ENCODE assay signal across 8 cellular contexts in the genomic region with DNA sequence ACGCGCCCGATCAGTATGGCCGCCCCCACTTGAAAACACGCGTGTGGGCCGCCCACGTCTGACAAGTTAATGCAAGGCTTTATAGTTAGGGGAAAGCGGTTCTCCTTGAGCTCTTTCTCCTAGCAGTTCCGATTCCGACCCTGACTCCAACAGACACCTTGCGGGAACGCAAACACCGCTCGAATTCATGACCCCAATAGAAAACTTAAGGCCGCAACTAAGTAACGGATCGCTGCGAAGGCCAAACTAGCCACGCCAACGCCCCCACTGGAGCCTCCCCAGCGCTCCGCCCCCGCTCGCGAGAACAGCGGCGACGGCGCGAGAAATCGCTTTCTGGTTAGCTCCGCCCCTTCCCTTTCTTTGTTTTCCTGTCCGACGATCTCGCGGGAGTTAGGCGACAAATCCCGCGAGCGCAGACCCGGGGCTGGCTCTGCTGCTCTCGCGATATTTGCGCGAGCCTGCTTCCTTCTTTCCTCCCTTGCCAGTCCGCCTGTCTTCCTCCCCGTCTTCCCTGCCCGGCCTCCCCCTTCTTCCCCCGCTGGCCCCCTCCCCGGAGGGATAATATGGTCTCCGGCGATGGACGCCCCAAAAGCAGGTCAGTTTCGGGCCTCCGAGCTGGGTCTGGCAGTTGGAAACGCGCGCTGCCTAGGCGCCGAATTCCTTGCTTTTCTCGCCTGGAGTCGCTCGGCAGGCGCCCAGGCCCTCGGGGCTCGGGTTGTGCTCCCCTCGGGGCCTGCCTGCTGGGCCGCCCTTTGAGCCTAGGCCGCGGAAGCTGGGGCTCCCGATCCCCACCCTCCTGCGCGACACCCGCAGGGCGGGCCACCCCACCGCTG. TPM values are rescaled to one million over a fixed set of nuclear protein-coding genes. Genes with fewer than 3 reads are reported as not detected.
DNase-seq lines count a peak whose midpoint lies in the region; TF ChIP-seq lines count a peak whose summit lies in the region.

A gene with protein sequence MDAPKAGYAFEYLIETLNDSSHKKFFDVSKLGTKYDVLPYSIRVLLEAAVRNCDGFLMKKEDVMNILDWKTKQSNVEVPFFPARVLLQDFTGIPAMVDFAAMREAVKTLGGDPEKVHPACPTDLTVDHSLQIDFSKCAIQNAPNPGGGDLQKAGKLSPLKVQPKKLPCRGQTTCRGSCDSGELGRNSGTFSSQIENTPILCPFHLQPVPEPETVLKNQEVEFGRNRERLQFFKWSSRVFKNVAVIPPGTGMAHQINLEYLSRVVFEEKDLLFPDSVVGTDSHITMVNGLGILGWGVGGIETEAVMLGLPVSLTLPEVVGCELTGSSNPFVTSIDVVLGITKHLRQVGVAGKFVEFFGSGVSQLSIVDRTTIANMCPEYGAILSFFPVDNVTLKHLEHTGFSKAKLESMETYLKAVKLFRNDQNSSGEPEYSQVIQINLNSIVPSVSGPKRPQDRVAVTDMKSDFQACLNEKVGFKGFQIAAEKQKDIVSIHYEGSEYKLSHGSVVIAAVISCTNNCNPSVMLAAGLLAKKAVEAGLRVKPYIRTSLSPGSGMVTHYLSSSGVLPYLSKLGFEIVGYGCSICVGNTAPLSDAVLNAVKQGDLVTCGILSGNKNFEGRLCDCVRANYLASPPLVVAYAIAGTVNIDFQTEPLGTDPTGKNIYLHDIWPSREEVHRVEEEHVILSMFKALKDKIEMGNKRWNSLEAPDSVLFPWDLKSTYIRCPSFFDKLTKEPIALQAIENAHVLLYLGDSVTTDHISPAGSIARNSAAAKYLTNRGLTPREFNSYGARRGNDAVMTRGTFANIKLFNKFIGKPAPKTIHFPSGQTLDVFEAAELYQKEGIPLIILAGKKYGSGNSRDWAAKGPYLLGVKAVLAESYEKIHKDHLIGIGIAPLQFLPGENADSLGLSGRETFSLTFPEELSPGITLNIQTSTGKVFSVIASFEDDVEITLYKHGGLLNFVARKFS (plus strand): TSS at position 455 of the 833 bp plus-strand sequence. CDS start 122 bp downstream, at position 577.

- H4K20me1 ChIP-seq in GM23248 (ENCODE audit: insufficient read depth) = no peaks in the 10 kb centered on the region

- no peaks in the 10 kb centered on the region for H3K27me3 ChIP-seq in GM23248 (replicated peaks; ENCODE audit: insufficient read depth)
- H3K27me3 ChIP-seq in esophagus squamous epithelium = peaks cover 0 to 8% (median 0%) of the 10 kb centered on the region in 4 donors

- H3K9me3 Mint-ChIP-seq in activated T-helper 1 cell treated with anti-CD3 and anti-CD28 coated beads, Interleukin-12 subunit alpha, Interleukin-12 subunit beta, Interleukin-2, Interleukin-4 antibody, amounts not matched to agents 30 ng/mL and 10 ng/mL and 1 ng/mL, durations not matched to agents 14 hours and 24 hours and 36 hours = no peaks in the 10 kb centered on the region

- 1% methylated on average over 50 to 70 of the region's 77 CpGs for WGBS in GM23248 (ENCODE audit: low coverage in 1 of 2, low lambda C conversion rate in 2 of 2, missing lambda C conversion rate in 2 of 2), 2 experiments
- WGBS in esophagus squamous epithelium, 2 donors = 0 to 1% methylated on average over 42 to 48 of the region's 77 CpGs

- peak in 2 of 4 donors; percentile 7 to 54 for TF ChIP-seq POLR2A in esophagus squamous epithelium (IDR thresholded peaks at IDR 0.05)

- H3K27ac Mint-ChIP-seq in activated T-helper 1 cell treated with anti-CD3 and anti-CD28 coated beads, Interleukin-12 subunit alpha, Interleukin-12 subunit beta, Interleukin-2, Interleukin-4 antibody, amounts not matched to agents 30 ng/mL and 10 ng/mL and 1 ng/mL, durations not matched to agents 14 hours and 24 hours and 36 hours = peak within 1 kb of the TSS; percentile 96

- in situ Hi-C loops in GM23248 (cut with MboI) = no loop called here

- DNase-seq in DMS79 treated with DMSO at 0.1 percent for 48 hours (lab: John Stamatoyannopoulos, UW) (peak; percentile 91), GM23248 (peak; percentile 100), Kasumi-1 (lab: John Stamatoyannopoulos, UW) (peak; percentile 98 to 99), RPMI7951 (ENCODE audit: low read depth) (peak; percentile 97), esophagus squamous epithelium (lab: John Stamatoyannopoulos, UW) (peak; percentile 87), myocyte (ENCODE audit: low read depth) (peak; percentile 98)
- peak; percentile 98 for DNase-seq in activated T-helper 1 cell treated with anti-CD3 and anti-CD28 coated beads, Interleukin-12 subunit alpha, Interleukin-12 subunit beta, Interleukin-2, Interleukin-4 antibody, amounts not matched to agents 30 ng/mL and 10 ng/mL and 1 ng/mL, durations not matched to agents 14 hours and 24 hours and 36 hours (ENCODE audit: low spot score)
- peak; percentile 93 to 97 for DNase-seq in stimulated activated CD8-positive, alpha-beta memory T cell treated with anti-CD3 and anti-CD28 coated beads, Interleukin-7, amount 100 ng/mL, for 48 hours (ENCODE audit: extremely low read depth in 1 of 2, low read depth in 1 of 2)

- peak within 1 kb of the TSS; percentile 94 for H3K4me2 ChIP-seq in GM23248 (ENCODE audit: unreplicated experiment)

- peak within 1 kb of the TSS; percentile 90 for H3K4me3 Mint-ChIP-seq in activated T-helper 1 cell treated with anti-CD3 and anti-CD28 coated beads, Interleukin-12 subunit alpha, Interleukin-12 subunit beta, Interleukin-2, Interleukin-4 antibody, amounts not matched to agents 30 ng/mL and 10 ng/mL and 1 ng/mL, durations not matched to agents 14 hours and 24 hours and 36 hours

- peak within 1 kb of the TSS; percentile 97 for H2AFZ ChIP-seq in GM23248

- no peaks in the 10 kb centered on the region for H3K9me2 ChIP-seq in GM23248 (ENCODE audit: insufficient read depth)

- peaks cover 11% of the 10 kb centered on the region; the same call in 1 of the 2 replicates for H3F3A ChIP-seq in GM23248 (ENCODE audit: insufficient read depth)

- peaks cover 40% of the 10 kb centered on the region for H3K4me1 Mint-ChIP-seq in activated T-helper 1 cell treated with anti-CD3 and anti-CD28 coated beads, Interleukin-12 subunit alpha, Interleukin-12 subunit beta, Interleukin-2, Interleukin-4 antibody, amounts not matched to agents 30 ng/mL and 10 ng/mL and 1 ng/mL, durations not matched to agents 14 hours and 24 hours and 36 hours (ENCODE audit: low read depth)

- peaks cover 49% of the 10 kb centered on the region for H3K79me2 ChIP-seq in GM23248 (ENCODE audit: insufficient read depth)

- intact Hi-C loops in activated T-helper 1 cell treated with anti-CD3 and anti-CD28 coated beads, Interleukin-12 subunit alpha, Interleukin-12 subunit beta, Interleukin-2, Interleukin-4 antibody, amounts not matched to agents 30 ng/mL and 10 ng/mL and 1 ng/mL, durations not matched to agents 14 hours and 24 hours and 36 hours (cut with micrococcal nuclease) = loop anchor here (1.0 to 5.0 kb wide), 7 partner anchors 69 to 1506 kb away; a partner anchor contains a TSS
- intact Hi-C loops in esophagus squamous epithelium (cut with DNase I) = no loop called here

- H3K27ac ChIP-seq in GM23248 (peak within 1 kb of the TSS; percentile 84), esophagus squamous epithelium (peak within 1 kb of the TSS; percentile 91 to 97 (median 94))

- peak within 1 kb of the TSS; percentile 87 for H3K4me3 ChIP-seq in GM23248
- H3K4me3 ChIP-seq in esophagus squamous epithelium = peak within 1 kb of the TSS; percentile 73 to 95 (median 86)

- peaks cover 16% of the 10 kb centered on the region for H3K36me3 Mint-ChIP-seq in activated T-helper 1 cell treated with anti-CD3 and anti-CD28 coated beads, Interleukin-12 subunit alpha, Interleukin-12 subunit beta, Interleukin-2, Interleukin-4 antibody, amounts not matched to agents 30 ng/mL and 10 ng/mL and 1 ng/mL, durations not matched to agents 14 hours and 24 hours and 36 hours (ENCODE audit: low read depth)

- H3K36me3 ChIP-seq in GM23248 (ENCODE audit: low read depth) (peaks cover 24% of the 10 kb centered on the region; the same call in 1 of the 2 replicates), esophagus squamous epithelium (peaks cover 0 to 32% (median 6%) of the 10 kb centered on the region in 3 donors)

- peaks cover 4% of the 10 kb centered on the region for H3K27me3 Mint-ChIP-seq in activated T-helper 1 cell treated with anti-CD3 and anti-CD28 coated beads, Interleukin-12 subunit alpha, Interleukin-12 subunit beta, Interleukin-2, Interleukin-4 antibody, amounts not matched to agents 30 ng/mL and 10 ng/mL and 1 ng/mL, durations not matched to agents 14 hours and 24 hours and 36 hours (ENCODE audit: insufficient read depth)

- peak in 1 of 6 experiments; percentile 27 for TF ChIP-seq CTCF in esophagus squamous epithelium (IDR thresholded peaks at IDR 0.05)

- H3K9me3 ChIP-seq in GM23248 (ENCODE audit: low read depth) (no peaks in the 10 kb centered on the region), esophagus squamous epithelium (no peaks in the 10 kb centered on the region)

- H3K4me1 ChIP-seq in GM23248 (ENCODE audit: insufficient read depth) (peaks cover 35% of the 10 kb centered on the region), esophagus squamous epithelium (peaks cover 8 to 51% (median 22%) of the 10 kb centered on the region in 3 donors)

- H3K9ac ChIP-seq in GM23248 = peak within 1 kb of the TSS; percentile 98

RNA-seq across cellular contexts. Expression of the gene that starts here (rescaled TPM):
- 12.9 and 18.0 TPM in 2 replicates for total RNA-seq in GM23248 (2014; rRNA removed; shearing (Covaris generic))
- polyA plus RNA-seq in GM23248 (2016; fragmentation: Nextera tagmentation; extraction: Ambion mirVana) = 11.8 and 13.1 TPM in 2 replicates
- total RNA-seq in RPMI7951 (2014; rRNA removed; shearing (Covaris generic)) = 18.2 and 24.3 TPM in 2 replicates
- total RNA-seq in activated T-helper 1 cell treated with anti-CD3 and anti-CD28 coated beads, Interleukin-12 subunit alpha, Interleukin-12 subunit beta, Interleukin-2, Interleukin-4 antibody, amounts not matched to agents 30 ng/mL and 10 ng/mL and 1 ng/mL, durations not matched to agents 14 hours and 24 hours and 36 hours = 98.0 and 103 TPM in 2 replicates
- total RNA-seq in esophagus squamous epithelium (10 to 100 TPM; 17.2 to 35.3 (median 25.1) TPM), myocyte (29.5 and 29.7 TPM in 2 replicates)
- 19.1 TPM for polyA plus RNA-seq in myocyte (2012)

Comparison
In these comparisons a context has a peak if more than half of its experiments do, and no peak if none do; other contexts are left out.
1. Peak in every context shown above with its lines: DNase-seq, H3K4me3 ChIP-seq and H3K27ac ChIP-seq.